26 cellular contexts compared by ENCODE assay signal in genomic region chr3:49713336-49714105, GRCh38. TPM values are rescaled to one million over a fixed set of nuclear protein-coding genes. Genes with fewer than 3 reads are reported as not detected.
DNase-seq lines count a peak whose midpoint lies in the region; ATAC-seq, FAIRE-seq and TF ChIP-seq lines count a peak whose summit lies in the region.
"Had no signal": no experiment of that assay in that cellular context is flagged by ENCODE, and none has a peak within 500 bp of the region (broad histone marks: within the 10 kb centered on the region; RNA-seq: fewer than 3 reads in every experiment).

No MANE protein-coding gene starts in this region.

- H3K4me1 ChIP-seq in right atrium auricular region (peaks cover 0 to 4% of the 10 kb centered on the region in 2 donors), HepG2 (ENCODE audit: insufficient read depth, low read length) (peaks cover 23% of the 10 kb centered on the region), upper lobe of right lung (peaks cover 2% of the 10 kb centered on the region)
- H3K4me1 ChIP-seq: Caco-2, HAP-1 had no signal

- 0 out of 2 replicates have a peak overlapping the region, but pooled peaks have one; percentile 6 for H3K4me2 ChIP-seq in HepG2 (ENCODE audit: low read depth, low read length)

- H3K4me3 Mint-ChIP-seq in activated CD8-positive, alpha-beta T cell treated with anti-CD3 and anti-CD28 coated beads for 36 hours, result no peak overlapping the region
- H3K4me3 Mint-ChIP-seq: CD4-positive, alpha-beta T cell had no signal

- ATAC-seq in Right ventricle myocardium inferior (no peak), HepG2 (no peak), upper lobe of right lung (no peak)
- ATAC-seq in activated CD8-positive, alpha-beta T cell treated with anti-CD3 and anti-CD28 coated beads for 36 hours, result no peak

- no peak overlapping the region for H3K27ac ChIP-seq in right atrium auricular region
- peak overlapping the region; percentile 70 for H3K27ac ChIP-seq in KOPT-K1 (ENCODE audit: low read depth, low read length, poor library complexity, severe bottlenecking)
- peak overlapping the region; percentile 40 for H3K27ac ChIP-seq in HepG2 (ENCODE audit: extremely low read length, insufficient read depth, low read length)
- H3K27ac ChIP-seq in upper lobe of right lung, result no peak overlapping the region
- H3K27ac ChIP-seq: HL-60 had no signal

- no peak overlapping the region for H3K4me3 ChIP-seq in right atrium auricular region
- no peak overlapping the region for H3K4me3 ChIP-seq in HepG2 (replicated peaks in 1 of 3; ENCODE audit: insufficient read depth in 1 of 3, low read depth in 2 of 3, low read length in 3 of 3)
- H3K4me3 ChIP-seq in upper lobe of right lung, result no peak overlapping the region
- H3K4me3 ChIP-seq: GM12878, HAP-1 had no signal

- H3K9me3 ChIP-seq in right atrium auricular region (no peaks in the 10 kb centered on the region), KOPT-K1 (ENCODE audit: insufficient read depth, low read length, poor library complexity, severe bottlenecking) (no peaks in the 10 kb centered on the region), HepG2 (ENCODE audit: low read length) (no peaks in the 10 kb centered on the region), upper lobe of right lung (no peaks in the 10 kb centered on the region)
- H3K9me3 ChIP-seq: Caco-2, HAP-1 had no signal

- peaks cover 13% of the 10 kb centered on the region for H3K36me3 ChIP-seq in right atrium auricular region
- peaks cover 34% of the 10 kb centered on the region for H3K36me3 ChIP-seq in KOPT-K1 (ENCODE audit: insufficient read depth, low read length)
- H3K36me3 ChIP-seq in HepG2 (replicated peaks in 1 of 2; ENCODE audit: control insufficient read depth in 1 of 2, insufficient read depth in 2 of 2, low read length in 2 of 2), result peaks cover 0 to 10% of the 10 kb centered on the region in 2 experiments; a peak in 4 of 5 replicates
- H3K36me3 ChIP-seq in upper lobe of right lung, result peaks cover 21% of the 10 kb centered on the region

- no peaks in the 10 kb centered on the region for H3K27me3 Mint-ChIP-seq in activated CD8-positive, alpha-beta T cell treated with anti-CD3 and anti-CD28 coated beads for 36 hours
- H3K27me3 Mint-ChIP-seq: CD4-positive, alpha-beta T cell had no signal

- POLR2A ChIA-PET in HepG2 (lab: Yijun Ruan, JAX), result no interaction called here
- POLR2A ChIA-PET in activated CD8-positive, alpha-beta T cell treated with anti-CD3 and anti-CD28 coated beads for 36 hours (lab: Charles Lee), result interaction anchor here (1.4 to 2.7 kb wide), 2 partner anchors 7 to 9 kb away, joined by 3 to 15 read pairs; no protein-coding TSS in a partner anchor

- no peak overlapping the region for H3K9ac ChIP-seq in HepG2 (ENCODE audit: insufficient read depth, low read depth, low read length)

- H4K20me1 ChIP-seq in HepG2 (ENCODE audit: insufficient read depth, low read length), result no peaks in the 10 kb centered on the region

- DNase-seq in Right ventricle myocardium inferior (ENCODE audit: missing footprints) (peak; percentile 54), right atrium auricular region (ENCODE audit: low spot score) (no peak), HepG2 (ENCODE audit: low spot score) (no peak), upper lobe of right lung (peak; percentile 65), pons (ENCODE audit: low spot score) (no peak)
- no peak for DNase-seq in stimulated activated CD4-positive, alpha-beta T cell treated with anti-CD3 and anti-CD28 coated beads, Interleukin-15, amount 100 ng/mL, for 24 hours
- DNase-seq in activated CD8-positive, alpha-beta T cell treated with anti-CD3 and anti-CD28 coated beads for 36 hours, result no peak
- DNase-seq: 8988T; CD4-positive, alpha-beta T cell; DMS153; EL; IMR-90; MM.1S; NCI-H1092; NCI-H1436 treated with DMSO at 0.1 percent for 48 hours; NCI-H2029; NCI-H2171; NCI-H446 treated with DMSO at 0.1 percent for 48 hours; SIG-M5 had no signal

- WGBS in HepG2 (ENCODE audit: low lambda C conversion rate), result 99% methylated on average over 15 of the region's 25 CpGs

- no peak overlapping the region for H3K27ac Mint-ChIP-seq in activated CD8-positive, alpha-beta T cell treated with anti-CD3 and anti-CD28 coated beads for 36 hours
- H3K27ac Mint-ChIP-seq: CD4-positive, alpha-beta T cell had no signal

- BruUV-seq in HepG2 (replicated peaks; lab: Mats Ljungman, UMichigan), result no TSS peak

- CTCF ChIA-PET in HepG2 (lab: Yijun Ruan, JAX; ENCODE audit: low intra/inter-chr PET ratio, low total read pairs), result no interaction called here
- CTCF ChIA-PET in activated CD8-positive, alpha-beta T cell treated with anti-CD3 and anti-CD28 coated beads for 36 hours (lab: Charles Lee), result interaction anchor here (1.4 kb wide), 1 partner anchor 174 kb away, joined by 4 read pairs; no protein-coding TSS in a partner anchor

- TF ChIP-seq RAD21 in HepG2 (CRISPR knock-in tag; IDR thresholded peaks at IDR 0.05), result no peak

- no peaks in the 10 kb centered on the region for H3K9me3 Mint-ChIP-seq in activated CD8-positive, alpha-beta T cell treated with anti-CD3 and anti-CD28 coated beads for 36 hours
- H3K9me3 Mint-ChIP-seq: CD4-positive, alpha-beta T cell had no signal

- TF ChIP-seq POLR2A in HepG2 (IDR thresholded peaks at IDR 0.05; ENCODE audit: insufficient read depth in 1 of 2, low read depth in 2 of 2, low read length in 2 of 2), result no peak; a peak in 1 of 4 replicates

- H3K27me3 ChIP-seq in right atrium auricular region, result no peaks in the 10 kb centered on the region
- H3K27me3 ChIP-seq in HepG2 (ENCODE audit: control insufficient read depth in 1 of 2, insufficient read depth in 2 of 2, low read length in 2 of 2), result no peaks in the 10 kb centered on the region
- no peaks in the 10 kb centered on the region for H3K27me3 ChIP-seq in upper lobe of right lung

- TF ChIP-seq EP300 in HepG2 (IDR thresholded peaks at IDR 0.05; ENCODE audit: low read depth in 2 of 2, low read length in 2 of 2), result no peak
- TF ChIP-seq EP300 in HepG2 (CRISPR knock-in tag; IDR thresholded peaks at IDR 0.05; ENCODE audit: borderline replicate concordance), result no peak

- in situ Hi-C loops in HepG2 (cut with HindIII; ENCODE audit: extremely low pct_ligation_motif_present, low pct_unique_long_range_greater_than_20kb), result no loop called here

- no peaks in the 10 kb centered on the region for H3K36me3 Mint-ChIP-seq in activated CD8-positive, alpha-beta T cell treated with anti-CD3 and anti-CD28 coated beads for 36 hours (ENCODE audit: low read depth)

- H3K79me2 ChIP-seq in HepG2 (ENCODE audit: insufficient read depth, low read length), result no peaks in the 10 kb centered on the region

- no peak for TF ChIP-seq CTCF in right atrium auricular region (IDR thresholded peaks at IDR 0.05)
- TF ChIP-seq CTCF in HepG2 (CRISPR knock-in tag; IDR thresholded peaks at IDR 0.05), result no peak
- TF ChIP-seq CTCF in upper lobe of right lung (IDR thresholded peaks at IDR 0.05), result no peak
- no peak for TF ChIP-seq CTCF in activated CD8-positive, alpha-beta T cell treated with anti-CD3 and anti-CD28 coated beads for 36 hours (IDR thresholded peaks at IDR 0.05)

- intact Hi-C loops in Right ventricle myocardium inferior (cut with DNase I), result no loop called here
- intact Hi-C loops in HepG2 (cut with micrococcal nuclease; ENCODE audit: unreplicated experiment), result no loop called here
- intact Hi-C loops in upper lobe of right lung (cut with DNase I), result no loop called here
- intact Hi-C loops in activated CD8-positive, alpha-beta T cell treated with anti-CD3 and anti-CD28 coated beads for 36 hours (cut with micrococcal nuclease), result no loop called here

- no peak for FAIRE-seq in HepG2 (lab: Jason Lieb, UNC)
- FAIRE-seq: GM12878, RCC 7860 had no signal

- H2AFZ ChIP-seq in HepG2 (ENCODE audit: low read length), result no peak overlapping the region

- H3K4me1 Mint-ChIP-seq in activated CD8-positive, alpha-beta T cell treated with anti-CD3 and anti-CD28 coated beads for 36 hours (ENCODE audit: low read depth), result peaks cover 9% of the 10 kb centered on the region

RNA-seq across cellular contexts. Expression of gene AMIGO3, which starts 6.0 kb away (rescaled TPM):
- total RNA-seq in Right ventricle myocardium inferior, result not detected
- total RNA-seq in right atrium auricular region, result 1 to 10 TPM in 1 of 2 donors, under 1 TPM in 1; 0.44 to 1.1 TPM
- total RNA-seq in HepG2 (2016; rRNA removed; fragmentation: Illumina TruSeq; extraction: Trizol), result 0.35 TPM in 1 of 2 replicates, not detected in the other
- total RNA-seq in HepG2 (2016; cell fraction: cytosol; rRNA removed; fragmentation: Illumina TruSeq; extraction: Trizol; ENCODE audit: low read depth), result 0.18 and 0.51 TPM in 2 replicates
- total RNA-seq in HepG2 (2016; cell fraction: insoluble cytoplasmic fraction; rRNA removed; fragmentation: Illumina TruSeq; extraction: Trizol), result 0.13 and 0.45 TPM in 2 replicates
- total RNA-seq in HepG2 (2016; cell fraction: membrane; rRNA removed; fragmentation: Illumina TruSeq; extraction: Trizol), result 0.19 TPM in 1 of 2 replicates, not detected in the other
- total RNA-seq in HepG2 (2016; cell fraction: nucleus; rRNA removed; fragmentation: Illumina TruSeq; extraction: Trizol), result not detected in 2 replicates
- 0.21 TPM in 1 of 2 replicates, not detected in the other for polyA plus RNA-seq in HepG2 (2011; rRNA removed)
- 0.03 and 0.07 TPM in 2 replicates for polyA plus RNA-seq in HepG2 (2011; cell fraction: cytosol; rRNA removed)
- polyA plus RNA-seq in HepG2 (2011; cell fraction: nucleus; rRNA removed), result 3.1 and 7.8 TPM in 2 replicates
- 0.36 TPM in 1 of 2 replicates, not detected in the other for polyA plus RNA-seq in HepG2 (2012)
- 0.40 and 0.44 TPM in 2 replicates for polyA plus RNA-seq in HepG2 (2016; cell fraction: cytosol; fragmentation: Illumina TruSeq; extraction: Trizol; ENCODE audit: low read depth)
- 0.73 and 0.79 TPM in 2 replicates for polyA plus RNA-seq in HepG2 (2016; cell fraction: insoluble cytoplasmic fraction; fragmentation: Illumina TruSeq; extraction: Trizol; ENCODE audit: low read depth)
- 0.40 and 0.43 TPM in 2 replicates for polyA plus RNA-seq in HepG2 (2016; cell fraction: membrane; fragmentation: Illumina TruSeq; extraction: Trizol; ENCODE audit: low read depth)
- 0.53 and 1.7 TPM in 2 replicates for polyA plus RNA-seq in HepG2 (2016; cell fraction: nucleus; fragmentation: Illumina TruSeq; extraction: Trizol; ENCODE audit: insufficient read depth, low read depth)
- polyA minus RNA-seq in HepG2 (2011; rRNA and poly(A)+ RNA removed; ENCODE audit: low replicate concordance), result 1.8 and 3.5 TPM in 2 replicates
- 0.26 and 0.30 TPM in 2 replicates for polyA minus RNA-seq in HepG2 (2011; cell fraction: cytosol; rRNA and poly(A)+ RNA removed)
- 0.75 and 2.1 TPM in 2 replicates for polyA minus RNA-seq in HepG2 (2011; cell fraction: nucleus; rRNA and poly(A)+ RNA removed)
- 0.26 TPM for total RNA-seq in upper lobe of right lung
- under 1 TPM in 1 of 2 experiments, not detected in 1; 0.23 TPM for total RNA-seq in activated CD8-positive, alpha-beta T cell treated with anti-CD3 and anti-CD28 coated beads for 36 hours
- total RNA-seq: Caco-2, IMR-90 had no signal
- polyA plus RNA-seq: AG04450 had no signal

RNA-seq across cellular contexts. Expression of gene GMPPB, which starts 10.2 kb away (rescaled TPM):
- total RNA-seq in Right ventricle myocardium inferior, result 18.1 TPM
- 10 to 100 TPM; 12.0 to 21.7 TPM for total RNA-seq in right atrium auricular region
- 21.7 and 23.1 TPM in 2 replicates for total RNA-seq in HepG2 (2016; rRNA removed; fragmentation: Illumina TruSeq; extraction: Trizol)
- 3.9 and 5.4 TPM in 2 replicates for total RNA-seq in HepG2 (2016; cell fraction: cytosol; rRNA removed; fragmentation: Illumina TruSeq; extraction: Trizol; ENCODE audit: low read depth)
- 21.2 and 23.8 TPM in 2 replicates for total RNA-seq in HepG2 (2016; cell fraction: insoluble cytoplasmic fraction; rRNA removed; fragmentation: Illumina TruSeq; extraction: Trizol)
- total RNA-seq in HepG2 (2016; cell fraction: membrane; rRNA removed; fragmentation: Illumina TruSeq; extraction: Trizol), result 7.3 and 8.9 TPM in 2 replicates
- 14.9 and 16.7 TPM in 2 replicates for total RNA-seq in HepG2 (2016; cell fraction: nucleus; rRNA removed; fragmentation: Illumina TruSeq; extraction: Trizol)
- polyA plus RNA-seq in HepG2 (2011; rRNA removed), result 6.5 and 9.1 TPM in 2 replicates
- polyA plus RNA-seq in HepG2 (2011; cell fraction: cytosol; rRNA removed), result 6.3 and 8.4 TPM in 2 replicates
- 15.5 and 21.5 TPM in 2 replicates for polyA plus RNA-seq in HepG2 (2011; cell fraction: nucleus; rRNA removed)
- 4.8 and 5.8 TPM in 2 replicates for polyA plus RNA-seq in HepG2 (2012)
- polyA plus RNA-seq in HepG2 (2016; cell fraction: cytosol; fragmentation: Illumina TruSeq; extraction: Trizol; ENCODE audit: low read depth), result 3.3 and 3.7 TPM in 2 replicates
- polyA plus RNA-seq in HepG2 (2016; cell fraction: insoluble cytoplasmic fraction; fragmentation: Illumina TruSeq; extraction: Trizol; ENCODE audit: low read depth), result 17.8 and 18.8 TPM in 2 replicates
- 4.7 and 5.8 TPM in 2 replicates for polyA plus RNA-seq in HepG2 (2016; cell fraction: membrane; fragmentation: Illumina TruSeq; extraction: Trizol; ENCODE audit: low read depth)
- polyA plus RNA-seq in HepG2 (2016; cell fraction: nucleus; fragmentation: Illumina TruSeq; extraction: Trizol; ENCODE audit: insufficient read depth, low read depth), result 23.9 and 25.9 TPM in 2 replicates
- 21.4 and 30.7 TPM in 2 replicates for polyA minus RNA-seq in HepG2 (2011; rRNA and poly(A)+ RNA removed; ENCODE audit: low replicate concordance)
- polyA minus RNA-seq in HepG2 (2011; cell fraction: cytosol; rRNA and poly(A)+ RNA removed), result 4.2 and 5.6 TPM in 2 replicates
- 12.6 and 20.3 TPM in 2 replicates for polyA minus RNA-seq in HepG2 (2011; cell fraction: nucleus; rRNA and poly(A)+ RNA removed)
- total RNA-seq in upper lobe of right lung, result 34.8 TPM
- 10 to 100 TPM; 34.7 to 35.2 TPM for total RNA-seq in activated CD8-positive, alpha-beta T cell treated with anti-CD3 and anti-CD28 coated beads for 36 hours

RNA-seq across cellular contexts. Expression of gene RNF123, which starts 24.2 kb away (rescaled TPM):
- total RNA-seq in Right ventricle myocardium inferior (46.1 TPM), right atrium auricular region (10 to 100 TPM; 29.1 to 29.8 TPM), HepG2 (2016; rRNA removed; fragmentation: Illumina TruSeq; extraction: Trizol) (16.1 and 29.9 TPM in 2 replicates), upper lobe of right lung (41.4 TPM)
- 7.6 and 8.9 TPM in 2 replicates for total RNA-seq in HepG2 (2016; cell fraction: cytosol; rRNA removed; fragmentation: Illumina TruSeq; extraction: Trizol; ENCODE audit: low read depth)
- 12.8 and 27.1 TPM in 2 replicates for total RNA-seq in HepG2 (2016; cell fraction: insoluble cytoplasmic fraction; rRNA removed; fragmentation: Illumina TruSeq; extraction: Trizol)
- total RNA-seq in HepG2 (2016; cell fraction: membrane; rRNA removed; fragmentation: Illumina TruSeq; extraction: Trizol), result 10.8 and 12.7 TPM in 2 replicates
- total RNA-seq in HepG2 (2016; cell fraction: nucleus; rRNA removed; fragmentation: Illumina TruSeq; extraction: Trizol), result 28.7 and 34.7 TPM in 2 replicates
- polyA plus RNA-seq in HepG2 (2011; rRNA removed), result 82.2 and 91.9 TPM in 2 replicates
- polyA plus RNA-seq in HepG2 (2011; cell fraction: cytosol; rRNA removed), result 37.9 and 55.2 TPM in 2 replicates
- 455 and 594 TPM in 2 replicates for polyA plus RNA-seq in HepG2 (2011; cell fraction: nucleus; rRNA removed)
- polyA plus RNA-seq in HepG2 (2012), result 27.9 and 34.2 TPM in 2 replicates
- 8.1 and 10.5 TPM in 2 replicates for polyA plus RNA-seq in HepG2 (2016; cell fraction: cytosol; fragmentation: Illumina TruSeq; extraction: Trizol; ENCODE audit: low read depth)
- 17.1 and 25.1 TPM in 2 replicates for polyA plus RNA-seq in HepG2 (2016; cell fraction: insoluble cytoplasmic fraction; fragmentation: Illumina TruSeq; extraction: Trizol; ENCODE audit: low read depth)
- 14.9 and 15.8 TPM in 2 replicates for polyA plus RNA-seq in HepG2 (2016; cell fraction: membrane; fragmentation: Illumina TruSeq; extraction: Trizol; ENCODE audit: low read depth)
- 108 and 116 TPM in 2 replicates for polyA plus RNA-seq in HepG2 (2016; cell fraction: nucleus; fragmentation: Illumina TruSeq; extraction: Trizol; ENCODE audit: insufficient read depth, low read depth)
- polyA minus RNA-seq in HepG2 (2011; rRNA and poly(A)+ RNA removed; ENCODE audit: low replicate concordance), result 88.9 and 105 TPM in 2 replicates
- 26.2 and 30.5 TPM in 2 replicates for polyA minus RNA-seq in HepG2 (2011; cell fraction: cytosol; rRNA and poly(A)+ RNA removed)
- 55.9 and 56.4 TPM in 2 replicates for polyA minus RNA-seq in HepG2 (2011; cell fraction: nucleus; rRNA and poly(A)+ RNA removed)
- 10 to 100 TPM; 22.0 to 31.7 TPM for total RNA-seq in activated CD8-positive, alpha-beta T cell treated with anti-CD3 and anti-CD28 coated beads for 36 hours

RNA-seq across cellular contexts. Expression of gene MST1, which starts 24.2 kb away (rescaled TPM):
- total RNA-seq in Right ventricle myocardium inferior, result 4.6 TPM
- total RNA-seq in right atrium auricular region, result 1 to 10 TPM; 3.9 to 8.0 TPM
- 26.7 and 189 TPM in 2 replicates for total RNA-seq in HepG2 (2016; rRNA removed; fragmentation: Illumina TruSeq; extraction: Trizol)
- total RNA-seq in HepG2 (2016; cell fraction: cytosol; rRNA removed; fragmentation: Illumina TruSeq; extraction: Trizol; ENCODE audit: low read depth), result 15.3 and 18.3 TPM in 2 replicates
- total RNA-seq in HepG2 (2016; cell fraction: insoluble cytoplasmic fraction; rRNA removed; fragmentation: Illumina TruSeq; extraction: Trizol), result 25.3 and 197 TPM in 2 replicates
- 14.6 and 16.5 TPM in 2 replicates for total RNA-seq in HepG2 (2016; cell fraction: membrane; rRNA removed; fragmentation: Illumina TruSeq; extraction: Trizol)
- total RNA-seq in HepG2 (2016; cell fraction: nucleus; rRNA removed; fragmentation: Illumina TruSeq; extraction: Trizol), result 267 and 300 TPM in 2 replicates
- 452 and 686 TPM in 2 replicates for polyA plus RNA-seq in HepG2 (2011; rRNA removed)
- polyA plus RNA-seq in HepG2 (2011; cell fraction: cytosol; rRNA removed), result 174 and 178 TPM in 2 replicates
- 7,383 and 7,818 TPM in 2 replicates for polyA plus RNA-seq in HepG2 (2011; cell fraction: nucleus; rRNA removed)
- polyA plus RNA-seq in HepG2 (2012), result 313 and 330 TPM in 2 replicates
- polyA plus RNA-seq in HepG2 (2016; cell fraction: cytosol; fragmentation: Illumina TruSeq; extraction: Trizol; ENCODE audit: low read depth), result 6.2 and 6.6 TPM in 2 replicates
- 20.9 and 21.3 TPM in 2 replicates for polyA plus RNA-seq in HepG2 (2016; cell fraction: insoluble cytoplasmic fraction; fragmentation: Illumina TruSeq; extraction: Trizol; ENCODE audit: low read depth)
- 9.6 and 10.0 TPM in 2 replicates for polyA plus RNA-seq in HepG2 (2016; cell fraction: membrane; fragmentation: Illumina TruSeq; extraction: Trizol; ENCODE audit: low read depth)
- 695 and 762 TPM in 2 replicates for polyA plus RNA-seq in HepG2 (2016; cell fraction: nucleus; fragmentation: Illumina TruSeq; extraction: Trizol; ENCODE audit: insufficient read depth, low read depth)
- polyA minus RNA-seq in HepG2 (2011; rRNA and poly(A)+ RNA removed; ENCODE audit: low replicate concordance), result 3.2 and 148 TPM in 2 replicates
- polyA minus RNA-seq in HepG2 (2011; cell fraction: cytosol; rRNA and poly(A)+ RNA removed), result 42.2 and 50.5 TPM in 2 replicates
- polyA minus RNA-seq in HepG2 (2011; cell fraction: nucleus; rRNA and poly(A)+ RNA removed), result 323 and 384 TPM in 2 replicates
- total RNA-seq in upper lobe of right lung, result 23.7 TPM
- total RNA-seq in activated CD8-positive, alpha-beta T cell treated with anti-CD3 and anti-CD28 coated beads for 36 hours, result 10 to 100 TPM in 1 of 2 experiments, 1 to 10 TPM in 1; 9.6 to 11.8 TPM

RNA-seq across cellular contexts. Expression of gene APEH, which starts 39.4 kb away (rescaled TPM):
- total RNA-seq in Right ventricle myocardium inferior (99.5 TPM), right atrium auricular region (10 to 100 TPM; 61.1 to 67.5 TPM), HepG2 (2016; rRNA removed; fragmentation: Illumina TruSeq; extraction: Trizol) (116 and 130 TPM in 2 replicates), upper lobe of right lung (88.5 TPM)
- 32.8 and 39.1 TPM in 2 replicates for total RNA-seq in HepG2 (2016; cell fraction: cytosol; rRNA removed; fragmentation: Illumina TruSeq; extraction: Trizol; ENCODE audit: low read depth)
- total RNA-seq in HepG2 (2016; cell fraction: insoluble cytoplasmic fraction; rRNA removed; fragmentation: Illumina TruSeq; extraction: Trizol), result 118 and 134 TPM in 2 replicates
- 57.5 and 60.4 TPM in 2 replicates for total RNA-seq in HepG2 (2016; cell fraction: membrane; rRNA removed; fragmentation: Illumina TruSeq; extraction: Trizol)
- total RNA-seq in HepG2 (2016; cell fraction: nucleus; rRNA removed; fragmentation: Illumina TruSeq; extraction: Trizol), result 99.4 and 109 TPM in 2 replicates
- 116 and 123 TPM in 2 replicates for polyA plus RNA-seq in HepG2 (2011; rRNA removed)
- polyA plus RNA-seq in HepG2 (2011; cell fraction: cytosol; rRNA removed), result 95.0 and 116 TPM in 2 replicates
- 227 and 231 TPM in 2 replicates for polyA plus RNA-seq in HepG2 (2011; cell fraction: nucleus; rRNA removed)
- polyA plus RNA-seq in HepG2 (2012), result 110 and 113 TPM in 2 replicates
- 22.6 and 23.9 TPM in 2 replicates for polyA plus RNA-seq in HepG2 (2016; cell fraction: cytosol; fragmentation: Illumina TruSeq; extraction: Trizol; ENCODE audit: low read depth)
- polyA plus RNA-seq in HepG2 (2016; cell fraction: insoluble cytoplasmic fraction; fragmentation: Illumina TruSeq; extraction: Trizol; ENCODE audit: low read depth), result 87.5 and 96.0 TPM in 2 replicates
- polyA plus RNA-seq in HepG2 (2016; cell fraction: membrane; fragmentation: Illumina TruSeq; extraction: Trizol; ENCODE audit: low read depth), result 27.9 and 31.1 TPM in 2 replicates
- 137 and 152 TPM in 2 replicates for polyA plus RNA-seq in HepG2 (2016; cell fraction: nucleus; fragmentation: Illumina TruSeq; extraction: Trizol; ENCODE audit: insufficient read depth, low read depth)
- 481 and 533 TPM in 2 replicates for polyA minus RNA-seq in HepG2 (2011; rRNA and poly(A)+ RNA removed; ENCODE audit: low replicate concordance)
- polyA minus RNA-seq in HepG2 (2011; cell fraction: cytosol; rRNA and poly(A)+ RNA removed), result 94.8 and 99.0 TPM in 2 replicates
- polyA minus RNA-seq in HepG2 (2011; cell fraction: nucleus; rRNA and poly(A)+ RNA removed), result 120 and 143 TPM in 2 replicates
- total RNA-seq in activated CD8-positive, alpha-beta T cell treated with anti-CD3 and anti-CD28 coated beads for 36 hours, result 100 to 1,000 TPM; 165 to 166 TPM

Comparison
In these comparisons a context has a peak if more than half of its experiments do, and no peak if none do; other contexts are left out.
1. DNase-seq: peak in Right ventricle myocardium inferior (single experiment) and upper lobe of right lung (single experiment); none in right atrium auricular region (single experiment), HepG2 (single experiment), pons (single experiment), stimulated activated CD4-positive, alpha-beta T cell treated with anti-CD3 and anti-CD28 coated beads, Interleukin-15, amount 100 ng/mL, for 24 hours (single experiment) and activated CD8-positive, alpha-beta T cell treated with anti-CD3 and anti-CD28 coated beads for 36 hours (single experiment).
2. H3K27ac ChIP-seq: peak in KOPT-K1 (single experiment) and HepG2 (single experiment); none in right atrium auricular region (0 of 2) and upper lobe of right lung (single experiment).